Comparison of ENCODE assay signal across 1 cellular context in genomic region chr3:170486398-170486797, GRCh38.
A peak's percentile ranks its signal among the peaks of the same experiment; 100 is the strongest.
TF ChIP-seq lines count a peak whose summit lies in the region.

No MANE protein-coding gene starts in this region.

TF ChIP-seq in K562, 482 proteins besides CTCF, POLR2A, EP300 and RAD21 (continued from another document and continues in another):
- no peak for TF ChIP-seq ZBTB40 (IDR thresholded peaks at IDR 0.05)
- TF ChIP-seq ZBTB40 (CRISPR knock-in tag; IDR thresholded peaks at IDR 0.05) = no peak
- TF ChIP-seq, protein P1, sequence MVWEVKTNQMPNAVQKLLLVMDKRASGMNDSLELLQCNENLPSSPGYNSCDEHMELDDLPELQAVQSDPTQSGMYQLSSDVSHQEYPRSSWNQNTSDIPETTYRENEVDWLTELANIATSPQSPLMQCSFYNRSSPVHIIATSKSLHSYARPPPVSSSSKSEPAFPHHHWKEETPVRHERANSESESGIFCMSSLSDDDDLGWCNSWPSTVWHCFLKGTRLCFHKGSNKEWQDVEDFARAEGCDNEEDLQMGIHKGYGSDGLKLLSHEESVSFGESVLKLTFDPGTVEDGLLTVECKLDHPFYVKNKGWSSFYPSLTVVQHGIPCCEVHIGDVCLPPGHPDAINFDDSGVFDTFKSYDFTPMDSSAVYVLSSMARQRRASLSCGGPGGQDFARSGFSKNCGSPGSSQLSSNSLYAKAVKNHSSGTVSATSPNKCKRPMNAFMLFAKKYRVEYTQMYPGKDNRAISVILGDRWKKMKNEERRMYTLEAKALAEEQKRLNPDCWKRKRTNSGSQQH (CRISPR knock-in tag; IDR thresholded peaks at IDR 0.05) = no peak
- TF ChIP-seq LCOR (CRISPR knock-in tag; IDR thresholded peaks at IDR 0.05) = no peak
- no peak for TF ChIP-seq NR2F6 (CRISPR knock-in tag; IDR thresholded peaks at IDR 0.05)
- TF ChIP-seq SREBF1 (IDR thresholded peaks at IDR 0.05; ENCODE audit: borderline replicate concordance, low read depth, low read length) = no peak
- no peak for TF ChIP-seq CREB3 (tag; conservative IDR thresholded peaks at IDR 0.05; ENCODE audit: low read depth)
- no peak for TF ChIP-seq USF2 (CRISPR knock-in tag; IDR thresholded peaks at IDR 0.05)
- TF ChIP-seq BCOR (IDR thresholded peaks at IDR 0.05) = no peak
- no peak for TF ChIP-seq LEF1 (IDR thresholded peaks at IDR 0.05)
- TF ChIP-seq, protein P2, sequence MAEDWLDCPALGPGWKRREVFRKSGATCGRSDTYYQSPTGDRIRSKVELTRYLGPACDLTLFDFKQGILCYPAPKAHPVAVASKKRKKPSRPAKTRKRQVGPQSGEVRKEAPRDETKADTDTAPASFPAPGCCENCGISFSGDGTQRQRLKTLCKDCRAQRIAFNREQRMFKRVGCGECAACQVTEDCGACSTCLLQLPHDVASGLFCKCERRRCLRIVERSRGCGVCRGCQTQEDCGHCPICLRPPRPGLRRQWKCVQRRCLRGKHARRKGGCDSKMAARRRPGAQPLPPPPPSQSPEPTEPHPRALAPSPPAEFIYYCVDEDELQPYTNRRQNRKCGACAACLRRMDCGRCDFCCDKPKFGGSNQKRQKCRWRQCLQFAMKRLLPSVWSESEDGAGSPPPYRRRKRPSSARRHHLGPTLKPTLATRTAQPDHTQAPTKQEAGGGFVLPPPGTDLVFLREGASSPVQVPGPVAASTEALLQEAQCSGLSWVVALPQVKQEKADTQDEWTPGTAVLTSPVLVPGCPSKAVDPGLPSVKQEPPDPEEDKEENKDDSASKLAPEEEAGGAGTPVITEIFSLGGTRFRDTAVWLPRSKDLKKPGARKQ (CRISPR knock-in tag; IDR thresholded peaks at IDR 0.05) = no peak
- TF ChIP-seq MTA3 (IDR thresholded peaks at IDR 0.05; ENCODE audit: borderline replicate concordance) = no peak
- TF ChIP-seq, protein P3, sequence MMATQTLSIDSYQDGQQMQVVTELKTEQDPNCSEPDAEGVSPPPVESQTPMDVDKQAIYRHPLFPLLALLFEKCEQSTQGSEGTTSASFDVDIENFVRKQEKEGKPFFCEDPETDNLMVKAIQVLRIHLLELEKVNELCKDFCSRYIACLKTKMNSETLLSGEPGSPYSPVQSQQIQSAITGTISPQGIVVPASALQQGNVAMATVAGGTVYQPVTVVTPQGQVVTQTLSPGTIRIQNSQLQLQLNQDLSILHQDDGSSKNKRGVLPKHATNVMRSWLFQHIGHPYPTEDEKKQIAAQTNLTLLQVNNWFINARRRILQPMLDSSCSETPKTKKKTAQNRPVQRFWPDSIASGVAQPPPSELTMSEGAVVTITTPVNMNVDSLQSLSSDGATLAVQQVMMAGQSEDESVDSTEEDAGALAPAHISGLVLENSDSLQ (IDR thresholded peaks at IDR 0.05) = no peak
- TF ChIP-seq CBFA2T3 (IDR thresholded peaks at IDR 0.05) = peak; percentile 65
- no peak for TF ChIP-seq GABPA (tag; conservative IDR thresholded peaks at IDR 0.05; ENCODE audit: low read depth)
- no peak for TF ChIP-seq POLR2B (IDR thresholded peaks at IDR 0.05; ENCODE audit: low read depth, partially characterized antibody)
- 0 out of 2 replicates have a peak, but pooled peaks have one; percentile 31 for TF ChIP-seq JUND (IDR thresholded peaks at IDR 0.05; ENCODE audit: borderline replicate concordance, low read depth, low read length)
- no peak; the same call in 2 of the 3 replicates for TF ChIP-seq JUND (tag; IDR thresholded peaks at IDR 0.05; ENCODE audit: borderline replicate concordance, low read depth, low read length)
- no peak for TF ChIP-seq ZNF668 (CRISPR knock-in tag; IDR thresholded peaks at IDR 0.05)
- TF ChIP-seq TFE3 (CRISPR knock-in tag; IDR thresholded peaks at IDR 0.05) = peak; percentile 39
- TF ChIP-seq, protein P4, sequence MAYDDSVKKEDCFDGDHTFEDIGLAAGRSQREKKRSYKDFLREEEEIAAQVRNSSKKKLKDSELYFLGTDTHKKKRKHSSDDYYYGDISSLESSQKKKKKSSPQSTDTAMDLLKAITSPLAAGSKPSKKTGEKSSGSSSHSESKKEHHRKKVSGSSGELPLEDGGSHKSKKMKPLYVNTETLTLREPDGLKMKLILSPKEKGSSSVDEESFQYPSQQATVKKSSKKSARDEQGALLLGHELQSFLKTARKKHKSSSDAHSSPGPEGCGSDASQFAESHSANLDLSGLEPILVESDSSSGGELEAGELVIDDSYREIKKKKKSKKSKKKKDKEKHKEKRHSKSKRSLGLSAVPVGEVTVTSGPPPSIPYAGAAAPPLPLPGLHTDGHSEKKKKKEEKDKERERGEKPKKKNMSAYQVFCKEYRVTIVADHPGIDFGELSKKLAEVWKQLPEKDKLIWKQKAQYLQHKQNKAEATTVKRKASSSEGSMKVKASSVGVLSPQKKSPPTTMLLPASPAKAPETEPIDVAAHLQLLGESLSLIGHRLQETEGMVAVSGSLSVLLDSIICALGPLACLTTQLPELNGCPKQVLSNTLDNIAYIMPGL (CRISPR knock-in tag; IDR thresholded peaks at IDR 0.05) = no peak
- TF ChIP-seq ZKSCAN1 (IDR thresholded peaks at IDR 0.05; ENCODE audit: low read depth, low read length) = no peak
- no peak for TF ChIP-seq ZNF584 (CRISPR knock-in tag; IDR thresholded peaks at IDR 0.05; ENCODE audit: low read depth)
- TF ChIP-seq HMG20B (CRISPR knock-in tag; IDR thresholded peaks at IDR 0.05) = no peak
- no peak for TF ChIP-seq ZFP36 (IDR thresholded peaks at IDR 0.05; ENCODE audit: low read depth, low read length, partially characterized antibody)
- no peak for TF ChIP-seq FOXP4 (CRISPR knock-in tag; IDR thresholded peaks at IDR 0.05; ENCODE audit: borderline replicate concordance)
- TF ChIP-seq, protein P5, sequence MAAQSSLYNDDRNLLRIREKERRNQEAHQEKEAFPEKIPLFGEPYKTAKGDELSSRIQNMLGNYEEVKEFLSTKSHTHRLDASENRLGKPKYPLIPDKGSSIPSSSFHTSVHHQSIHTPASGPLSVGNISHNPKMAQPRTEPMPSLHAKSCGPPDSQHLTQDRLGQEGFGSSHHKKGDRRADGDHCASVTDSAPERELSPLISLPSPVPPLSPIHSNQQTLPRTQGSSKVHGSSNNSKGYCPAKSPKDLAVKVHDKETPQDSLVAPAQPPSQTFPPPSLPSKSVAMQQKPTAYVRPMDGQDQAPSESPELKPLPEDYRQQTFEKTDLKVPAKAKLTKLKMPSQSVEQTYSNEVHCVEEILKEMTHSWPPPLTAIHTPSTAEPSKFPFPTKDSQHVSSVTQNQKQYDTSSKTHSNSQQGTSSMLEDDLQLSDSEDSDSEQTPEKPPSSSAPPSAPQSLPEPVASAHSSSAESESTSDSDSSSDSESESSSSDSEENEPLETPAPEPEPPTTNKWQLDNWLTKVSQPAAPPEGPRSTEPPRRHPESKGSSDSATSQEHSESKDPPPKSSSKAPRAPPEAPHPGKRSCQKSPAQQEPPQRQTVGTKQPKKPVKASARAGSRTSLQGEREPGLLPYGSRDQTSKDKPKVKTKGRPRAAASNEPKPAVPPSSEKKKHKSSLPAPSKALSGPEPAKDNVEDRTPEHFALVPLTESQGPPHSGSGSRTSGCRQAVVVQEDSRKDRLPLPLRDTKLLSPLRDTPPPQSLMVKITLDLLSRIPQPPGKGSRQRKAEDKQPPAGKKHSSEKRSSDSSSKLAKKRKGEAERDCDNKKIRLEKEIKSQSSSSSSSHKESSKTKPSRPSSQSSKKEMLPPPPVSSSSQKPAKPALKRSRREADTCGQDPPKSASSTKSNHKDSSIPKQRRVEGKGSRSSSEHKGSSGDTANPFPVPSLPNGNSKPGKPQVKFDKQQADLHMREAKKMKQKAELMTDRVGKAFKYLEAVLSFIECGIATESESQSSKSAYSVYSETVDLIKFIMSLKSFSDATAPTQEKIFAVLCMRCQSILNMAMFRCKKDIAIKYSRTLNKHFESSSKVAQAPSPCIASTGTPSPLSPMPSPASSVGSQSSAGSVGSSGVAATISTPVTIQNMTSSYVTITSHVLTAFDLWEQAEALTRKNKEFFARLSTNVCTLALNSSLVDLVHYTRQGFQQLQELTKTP (IDR thresholded peaks at IDR 0.05; ENCODE audit: low read depth in 1 of 2, partially characterized antibody in 2 of 2) = no peak
